1 cellular context compared by ENCODE assay signal in genomic region chr15:58434334-58434888, GRCh38.
TF ChIP-seq lines count a peak whose summit lies in the region.

No MANE protein-coding gene starts in this region.

TF ChIP-seq in HepG2, 621 proteins besides CTCF, POLR2A, EP300 and RAD21 (continued from another document):
- TF ChIP-seq REST (IDR thresholded peaks at IDR 0.05; ENCODE audit: borderline replicate concordance in 1 of 2, low read depth in 1 of 2, low read length in 2 of 2): peak; percentile 18 to 85
- TF ChIP-seq NR1H2 (CRISPR knock-in tag; IDR thresholded peaks at IDR 0.05; ENCODE audit: borderline replicate concordance, low read depth): no peak
TF ChIP-seq in HepG2: peak in this region for 1.
